ENCODE assay signal across 8 cellular contexts in the genomic region with DNA sequence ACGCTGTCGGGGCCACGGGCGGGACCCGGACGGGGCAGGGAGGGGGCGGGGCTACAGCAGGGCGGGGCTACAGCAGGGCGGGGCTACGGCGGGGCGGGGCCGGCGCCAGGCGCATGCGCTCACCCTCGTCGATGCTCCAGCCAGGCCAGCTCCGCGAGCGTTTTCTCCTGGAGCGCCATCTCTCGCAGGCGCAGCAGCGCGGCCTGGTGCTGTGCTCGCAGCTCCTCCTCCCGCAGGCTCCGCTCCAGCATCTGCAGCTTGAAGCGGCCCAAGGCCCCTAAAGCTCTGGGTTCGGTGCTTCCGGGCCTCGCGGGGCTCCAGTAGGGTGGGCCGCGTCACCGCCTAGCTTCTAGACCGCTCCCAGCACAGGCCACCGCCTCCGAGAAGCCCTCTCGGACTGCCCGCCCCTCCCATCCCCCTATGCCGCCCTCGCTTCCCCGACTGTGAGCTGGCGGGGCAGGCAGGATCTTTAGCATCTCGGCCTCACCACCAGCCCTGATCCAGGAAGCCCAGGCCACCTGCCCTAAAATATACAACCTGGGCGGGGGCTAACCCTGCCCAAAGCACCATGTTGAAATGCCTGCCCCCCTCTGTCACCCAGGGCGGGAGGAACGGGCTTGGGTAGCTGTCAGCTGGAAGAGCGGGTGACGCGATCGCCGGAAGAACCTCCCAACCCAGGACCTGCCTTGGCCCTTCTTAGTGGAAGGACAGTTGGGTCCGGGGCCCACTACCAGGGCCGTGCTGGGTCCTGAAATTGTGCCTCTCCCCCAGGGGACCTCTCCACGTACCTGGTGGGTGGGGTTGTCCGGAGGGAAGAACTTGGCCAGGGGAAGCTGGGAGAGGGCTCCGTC. TPM values are rescaled to one million over a fixed set of nuclear protein-coding genes. Genes with fewer than 3 reads are reported as not detected.
DNase-seq lines count a peak whose midpoint lies in the region; ATAC-seq, FAIRE-seq and TF ChIP-seq lines count a peak whose summit lies in the region.

No MANE protein-coding gene starts in this region.

- 23% methylated on average over 25 of the region's 60 CpGs; no CpG with 5 or more reads in 1 of the 2 experiments for WGBS in H1 (ENCODE audit: extremely low coverage in 1 of 2, insufficient coverage in 1 of 2, insufficient read length in 1 of 2, insufficient replicate concordance in 2 of 2, low coverage in 1 of 2, low lambda C conversion rate in 2 of 2, missing lambda C conversion rate in 1 of 2), 2 experiments
- WGBS in mesodermal cell (ENCODE audit: insufficient coverage in 2 of 2), 2 experiments = 14 to 16% methylated on average over 35 to 59 of the region's 60 CpGs

- H2BK15ac ChIP-seq in H1 (ENCODE audit: low read length) = peak overlapping the region; percentile 88; the same call in 1 of the 2 replicates

- TF ChIP-seq RAD21 in H1 (IDR thresholded peaks at IDR 0.05 in 1 of 2, conservative IDR thresholded peaks at IDR 0.05 in 1 of 2; ENCODE audit: low read depth in 2 of 2, low read length in 2 of 2) = peak in 1 of 2 experiments; percentile 26; a peak in 2 of 4 replicates

- H3K79me2 ChIP-seq in H1 (ENCODE audit: control insufficient read depth in 1 of 2, insufficient read depth in 2 of 2, low read length in 2 of 2) = no peaks in the 10 kb centered on the region

- H2AFZ ChIP-seq in H1 (ENCODE audit: low read length) = peak overlapping the region; percentile 98; the same call in 1 of the 2 replicates

- H3K9ac ChIP-seq in H1 (replicated peaks in 1 of 4; ENCODE audit: extremely low read depth in 1 of 4, low read depth in 3 of 4, low read length in 3 of 4) = peak overlapping the region in 3 of 4 experiments; percentile 29 to 46 (median 39); a peak in 3 of 7 replicates

- peak in 1 of 2 experiments; percentile 74; a peak in 2 of 3 replicates for TF ChIP-seq POLR2A in H1 (IDR thresholded peaks at IDR 0.05; ENCODE audit: control extremely low read depth in 1 of 2, low read depth in 2 of 2, low read length in 2 of 2)

- H3K4ac ChIP-seq in H1 (replicated peaks; ENCODE audit: insufficient read length, low read depth, low read length) = no peak overlapping the region

- no peak overlapping the region for H3K23ac ChIP-seq in H1 (ENCODE audit: insufficient read length)

- H3K4me1 ChIP-seq in H1 (replicated peaks in 1 of 4; ENCODE audit: control insufficient read depth in 3 of 4, insufficient read depth in 4 of 4, low read length in 3 of 4) = peaks cover 0 to 17% (median 6%) of the 10 kb centered on the region in 4 experiments; a peak in 5 of 7 replicates
- H3K4me1 ChIP-seq in mesodermal cell (ENCODE audit: control insufficient read depth, insufficient read depth, low read length, poor library complexity, severe bottlenecking) = peaks cover 2% of the 10 kb centered on the region

- peak overlapping the region; percentile 56 for H4K91ac ChIP-seq in H1 (replicated peaks; ENCODE audit: insufficient read length, low read length)

- H2BK12ac ChIP-seq in H1 (ENCODE audit: low read depth, low read length) = no peak overlapping the region

- no peak for FAIRE-seq in H1 (lab: Jason Lieb, UNC)

- peak overlapping the region; percentile 34 for H4K5ac ChIP-seq in H1 (ENCODE audit: insufficient read length, low read depth, low read length)

- H2BK20ac ChIP-seq in H1 (ENCODE audit: low read length) = no peak overlapping the region

- CTCF ChIA-PET in H1 (lab: Charles Lee; ENCODE audit: partially characterized antibody) = interaction anchor here (0.7 to 6.0 kb wide), 19 partner anchors 8 to 300 kb away, joined by 3 to 40 read pairs (median 3); no protein-coding TSS in a partner anchor

- no peaks in the 10 kb centered on the region for H3K36me3 ChIP-seq in H1 (ENCODE audit: control insufficient read depth in 2 of 4, insufficient read depth in 4 of 4, low read length in 3 of 4)
- H3K36me3 ChIP-seq in mesodermal cell (ENCODE audit: control insufficient read depth, insufficient read depth, low read length) = no peaks in the 10 kb centered on the region

- H3K4me3 ChIP-seq in GM12875 (ENCODE audit: low read depth, low read length) (peak overlapping the region; percentile 59), H1 (ENCODE audit: extremely low read depth in 1 of 4, insufficient read depth in 2 of 4, low read depth in 3 of 4, low read length in 4 of 4) (peak overlapping the region; percentile 21 to 78 (median 49)), mesodermal cell (ENCODE audit: extremely low read depth, insufficient read depth, low read length, poor library complexity, severe bottlenecking) (peak overlapping the region; percentile 32)

- H3K27me3 ChIP-seq in H1 (replicated peaks in 1 of 4; ENCODE audit: control insufficient read depth in 3 of 4, extremely low read depth in 1 of 4, insufficient read depth in 3 of 4, low read length in 3 of 4) = no peaks in the 10 kb centered on the region

- H2BK5ac ChIP-seq in H1 (ENCODE audit: low read depth, low read length) = no peak overlapping the region; the same call in 1 of the 2 replicates

- no peak for TF ChIP-seq EP300 in H1 (IDR thresholded peaks at IDR 0.05; ENCODE audit: borderline replicate concordance in 1 of 2, low read depth in 2 of 2, low read length in 2 of 2)

- DNase-seq in NCI-H748 (lab: John Stamatoyannopoulos, UW; ENCODE audit: unreplicated experiment) (peak; percentile 71), H1 (ENCODE audit: low read depth in 1 of 2, low spot score in 2 of 2) (peak; percentile 58 to 90)
- peak; percentile 69 to 81 (median 71) for DNase-seq in activated CD8-positive, alpha-beta memory T cell treated with anti-CD3 and anti-CD28 coated beads for 48 hours (ENCODE audit: low read depth in 2 of 3, low spot score in 2 of 3)
- peak; percentile 67 for DNase-seq in stimulated activated CD8-positive, alpha-beta memory T cell treated with anti-CD3 and anti-CD28 coated beads, Interleukin-15, amount 100 ng/mL, for 1 hour (ENCODE audit: low read depth)

- H3K27ac ChIP-seq in H1 (ENCODE audit: low read depth, low read length) = peak overlapping the region; percentile 40; the same call in 1 of the 2 replicates
- no peak overlapping the region for H3K27ac ChIP-seq in mesodermal cell (ENCODE audit: low read depth, low read length, severe bottlenecking)

- H3K9me3 ChIP-seq in H1 (ENCODE audit: insufficient read depth in 2 of 2, low read depth in 1 of 2, low read length in 1 of 2) (no peaks in the 10 kb centered on the region), mesodermal cell (ENCODE audit: control insufficient read depth, low read length) (no peaks in the 10 kb centered on the region)

- ATAC-seq in HG02884 (IDR thresholded peaks at IDR 0.05; ENCODE audit: unreplicated experiment) = peak; percentile 52
- no peak for ATAC-seq in HG03139 (IDR thresholded peaks at IDR 0.05; ENCODE audit: unreplicated experiment)

- peak overlapping the region; percentile 74; the same call in 1 of the 2 replicates for H4K8ac ChIP-seq in H1 (ENCODE audit: extremely low read depth, insufficient read depth, low read length)

- no peak overlapping the region for H2BK120ac ChIP-seq in H1 (replicated peaks; ENCODE audit: low read depth, low read length)

- peaks cover 4% of the 10 kb centered on the region; the same call in 1 of the 2 replicates for H3K23me2 ChIP-seq in H1 (ENCODE audit: low read depth, low read length)

- peak overlapping the region; percentile 3 to 92; a peak in 3 of 4 replicates for H3K4me2 ChIP-seq in H1 (ENCODE audit: insufficient read depth in 1 of 2, low read depth in 2 of 2, low read length in 2 of 2)

- no peaks in the 10 kb centered on the region for H4K20me1 ChIP-seq in H1 (replicated peaks in 1 of 2; ENCODE audit: control insufficient read depth in 1 of 2, insufficient read depth in 2 of 2, low read length in 2 of 2)

- H2AK5ac ChIP-seq in H1 (ENCODE audit: low read depth, low read length) = no peak overlapping the region

- no peaks in the 10 kb centered on the region for H3K79me1 ChIP-seq in H1 (ENCODE audit: low read depth, low read length)

- POLR2A ChIA-PET in H1 (lab: Charles Lee; ENCODE audit: partially characterized antibody) = interaction anchor here (0.7 to 1.2 kb wide), 7 partner anchors 19 to 56 kb away, joined by 3 to 6 read pairs (median 3); a partner anchor contains a TSS

- TF ChIP-seq CTCF in GM12875 (IDR thresholded peaks at IDR 0.05; ENCODE audit: borderline replicate concordance, insufficient read depth, low read depth, low read length) (peak; percentile 25; the same call in 1 of the 2 replicates), H1 (IDR thresholded peaks at IDR 0.05; ENCODE audit: control extremely low read depth in 1 of 3, insufficient read depth in 1 of 3, low read depth in 1 of 3, low read length in 3 of 3) (peak in 2 of 3 experiments; percentile 7 to 17; a peak in 1 of 4 replicates)

- peak overlapping the region; percentile 36 for H3K56ac ChIP-seq in H1 (replicated peaks; ENCODE audit: insufficient read length, low read depth, low read length)

- H3K18ac ChIP-seq in H1 (ENCODE audit: extremely low read depth, low read length) = 0 out of 2 replicates have a peak overlapping the region, but pooled peaks have one; percentile 87

- no peak overlapping the region for H3K14ac ChIP-seq in H1 (ENCODE audit: insufficient read length)

RNA-seq across cellular contexts. Expression of a gene that starts 21.9 kb away (rescaled TPM):
- total RNA-seq in H1 (2021; fragmentation: NEBNext Ultra II Directional; extraction: Animal tissue kit (Norgen Biotek cat#: 25700)) = 27.5 and 28.6 TPM in 2 replicates
- polyA plus RNA-seq in H1 (2011; rRNA removed) = 18.0 and 21.8 TPM in 2 replicates
- 20.4 TPM for polyA plus RNA-seq in H1 (2011; cell fraction: cytosol; rRNA removed)
- 52.2 TPM for polyA plus RNA-seq in H1 (2011; cell fraction: nucleus; rRNA removed)
- 18.2 to 24.6 TPM (median 21.8 TPM) in 4 replicates for polyA plus RNA-seq in H1 (2012, experiment 1 of 2)
- polyA plus RNA-seq in H1 (2012, experiment 2 of 2) = 13.5 TPM
- 27.3 TPM for polyA plus RNA-seq in H1 (2013, experiment 1 of 2)
- 25.5 TPM for polyA plus RNA-seq in H1 (2013, experiment 2 of 2)
- 17.0 and 19.8 TPM in 2 replicates for polyA minus RNA-seq in H1 (2011; rRNA and poly(A)+ RNA removed)
- polyA minus RNA-seq in H1 (2011; cell fraction: cytosol; rRNA and poly(A)+ RNA removed) = 10.7 TPM
- polyA minus RNA-seq in H1 (2011; cell fraction: nucleus; rRNA and poly(A)+ RNA removed) = 13.1 TPM
- polyA plus RNA-seq in mesodermal cell (2013, experiment 1 of 2) = 21.1 TPM
- 14.7 TPM for polyA plus RNA-seq in mesodermal cell (2013, experiment 2 of 2)

RNA-seq across cellular contexts. Expression of a gene that starts 36.4 kb away (rescaled TPM):
- not detected in 2 replicates for total RNA-seq in H1 (2021; fragmentation: NEBNext Ultra II Directional; extraction: Animal tissue kit (Norgen Biotek cat#: 25700))
- 0.02 TPM in 2 replicates for polyA plus RNA-seq in H1 (2011; rRNA removed)
- 0.01 TPM for polyA plus RNA-seq in H1 (2011; cell fraction: cytosol; rRNA removed)
- 0.07 TPM for polyA plus RNA-seq in H1 (2011; cell fraction: nucleus; rRNA removed)
- 0.03 TPM in 2 of 4 replicates, not detected in the others for polyA plus RNA-seq in H1 (2012, experiment 1 of 2)
- 0.03 TPM for polyA plus RNA-seq in H1 (2012, experiment 2 of 2)
- 0.02 TPM for polyA plus RNA-seq in H1 (2013, experiment 1 of 2)
- under 0.01 TPM for polyA plus RNA-seq in H1 (2013, experiment 2 of 2)
- 0.06 TPM in 1 of 2 replicates, not detected in the other for polyA minus RNA-seq in H1 (2011; rRNA and poly(A)+ RNA removed)
- not detected for polyA minus RNA-seq in H1 (2011; cell fraction: cytosol; rRNA and poly(A)+ RNA removed)
- not detected for polyA minus RNA-seq in H1 (2011; cell fraction: nucleus; rRNA and poly(A)+ RNA removed)
- not detected for polyA plus RNA-seq in mesodermal cell (2013, experiment 1 of 2)
- polyA plus RNA-seq in mesodermal cell (2013, experiment 2 of 2) = not detected

RNA-seq across cellular contexts. Expression of a gene that starts 59.9 kb away (rescaled TPM):
- 15.7 and 18.0 TPM in 2 replicates for total RNA-seq in H1 (2021; fragmentation: NEBNext Ultra II Directional; extraction: Animal tissue kit (Norgen Biotek cat#: 25700))
- 12.8 and 19.8 TPM in 2 replicates for polyA plus RNA-seq in H1 (2011; rRNA removed)
- polyA plus RNA-seq in H1 (2011; cell fraction: cytosol; rRNA removed) = 13.8 TPM
- 39.2 TPM for polyA plus RNA-seq in H1 (2011; cell fraction: nucleus; rRNA removed)
- 9.3 to 15.2 TPM (median 14.5 TPM) in 4 replicates for polyA plus RNA-seq in H1 (2012, experiment 1 of 2)
- 12.0 TPM for polyA plus RNA-seq in H1 (2012, experiment 2 of 2)
- 14.4 TPM for polyA plus RNA-seq in H1 (2013, experiment 1 of 2)
- 13.9 TPM for polyA plus RNA-seq in H1 (2013, experiment 2 of 2)
- 3.5 and 4.2 TPM in 2 replicates for polyA minus RNA-seq in H1 (2011; rRNA and poly(A)+ RNA removed)
- polyA minus RNA-seq in H1 (2011; cell fraction: cytosol; rRNA and poly(A)+ RNA removed) = 12.7 TPM
- 11.2 TPM for polyA minus RNA-seq in H1 (2011; cell fraction: nucleus; rRNA and poly(A)+ RNA removed)
- 47.8 TPM for polyA plus RNA-seq in mesodermal cell (2013, experiment 1 of 2)
- polyA plus RNA-seq in mesodermal cell (2013, experiment 2 of 2) = 38.3 TPM
